Comparison of ENCODE assay signal across 14 cellular contexts in genomic region chr10:133176546-133176945, GRCh38. TPM values are rescaled to one million over a fixed set of nuclear protein-coding genes. Genes with fewer than 3 reads are reported as not detected.
DNase-seq lines count a peak whose midpoint lies in the region; ATAC-seq lines count a peak whose summit lies in the region.
"Had no signal": no experiment of that assay in that cellular context is flagged by ENCODE, and none has a peak within 500 bp of the region (broad histone marks: within the 10 kb centered on the region; RNA-seq: fewer than 3 reads in every experiment).

No MANE protein-coding gene starts in this region.

- DNase-seq in left cardiac atrium (peak; percentile 9), Right ventricle myocardium inferior (ENCODE audit: missing footprints) (no peak), cerebellar cortex (ENCODE audit: low spot score) (peak; percentile 35), posterior vena cava (ENCODE audit: low spot score) (peak; percentile 71), NAMALWA (ENCODE audit: low spot score) (no peak), CD1c-positive myeloid dendritic cell (ENCODE audit: extremely low spot score) (no peak)
- DNase-seq: BE2C; CD8-positive, alpha-beta memory T cell; DND-41; GF-D8; GM23248 had no signal

- intact Hi-C loops in left cardiac atrium (cut with DNase I) = no loop called here
- intact Hi-C loops in Right ventricle myocardium inferior (cut with DNase I) = no loop called here
- intact Hi-C loops in posterior vena cava (cut with DNase I) = loop anchor here in 1 of 2 donors (5.0 kb wide), 1 partner anchor 854 kb away; no protein-coding TSS in a partner anchor

- ATAC-seq in left cardiac atrium = no peak
- no peak for ATAC-seq in Right ventricle myocardium inferior
- ATAC-seq: A549, HCT116 had no signal

RNA-seq across cellular contexts. Expression of gene KNDC1, which starts 16.5 kb away (rescaled TPM):
- under 1 TPM; 0.34 to 0.50 TPM for total RNA-seq in left cardiac atrium
- total RNA-seq in Right ventricle myocardium inferior = not detected
- under 1 TPM; 0.33 to 0.37 TPM for total RNA-seq in posterior vena cava
- total RNA-seq: CD8-positive, alpha-beta memory T cell had no signal

RNA-seq across cellular contexts. Expression of gene UTF1, which starts 53.5 kb away (rescaled TPM):
- total RNA-seq in left cardiac atrium (not detected), Right ventricle myocardium inferior (not detected), posterior vena cava (not detected)
- total RNA-seq: Caco-2; CD8-positive, alpha-beta memory T cell; GM23248 had no signal

Comparison
In these comparisons a context has a peak if more than half of its experiments do, and no peak if none do; other contexts are left out.
1. DNase-seq: peak in left cardiac atrium (single experiment), cerebellar cortex (single experiment) and posterior vena cava (single experiment); none in Right ventricle myocardium inferior (single experiment), NAMALWA (single experiment) and CD1c-positive myeloid dendritic cell (single experiment).